In genomic region chr19:48394331-48395169, GRCh38 we compare ENCODE assay signal across 11 cellular contexts. TPM values are rescaled to one million over a fixed set of nuclear protein-coding genes. Genes with fewer than 3 reads are reported as not detected.
A peak's percentile ranks its signal among the peaks of the same experiment; 100 is the strongest.
DNase-seq lines count a peak whose midpoint lies in the region; ATAC-seq, FAIRE-seq and TF ChIP-seq lines count a peak whose summit lies in the region.
"Had no signal": no experiment of that assay in that cellular context is flagged by ENCODE, and none has a peak within 500 bp of the region (broad histone marks: within the 10 kb centered on the region; RNA-seq: fewer than 3 reads in every experiment).

No MANE protein-coding gene starts in this region.

- H3K4me3 ChIP-seq in A549 (peak overlapping the region; percentile 45), WERI-Rb-1 (ENCODE audit: low read depth, low read length) (peak overlapping the region; percentile 85), iPS DF 6.9 (ENCODE audit: low read length) (peak overlapping the region; percentile 38; the same call in 1 of the 2 replicates)

- H3K4me1 ChIP-seq in A549 (peaks cover 71% of the 10 kb centered on the region), iPS DF 6.9 (ENCODE audit: control insufficient read depth, insufficient read depth, low read length) (peaks cover 9% of the 10 kb centered on the region)

- peaks cover 47% of the 10 kb centered on the region for H3K36me3 Mint-ChIP-seq in Calu3 (ENCODE audit: insufficient read depth, unreplicated experiment)

- intact Hi-C loops in Calu3 (cut with micrococcal nuclease; ENCODE audit: unreplicated experiment), result no loop called here

- peaks cover 31% of the 10 kb centered on the region for H3K4me1 Mint-ChIP-seq in Calu3 (ENCODE audit: low read depth, unreplicated experiment)

- H3K27ac ChIP-seq in A549, result peak overlapping the region; percentile 68 to 95
- H3K27ac ChIP-seq in WERI-Rb-1, result peak overlapping the region; percentile 53
- H3K27ac ChIP-seq in iPS DF 6.9 (ENCODE audit: low read length), result no peak overlapping the region

- no peak for TF ChIP-seq CTCF in A549 (IDR thresholded peaks at IDR 0.05)
- no peak for TF ChIP-seq CTCF in Calu3 (IDR thresholded peaks at IDR 0.05; ENCODE audit: unreplicated experiment)
- TF ChIP-seq CTCF in WERI-Rb-1 (IDR thresholded peaks at IDR 0.05; ENCODE audit: low read depth, low read length), result no peak

- no peak for TF ChIP-seq RAD21 in A549 (conservative IDR thresholded peaks at IDR 0.05 in 1 of 2, IDR thresholded peaks at IDR 0.05 in 1 of 2)

- POLR2A ChIA-PET in A549 (lab: Yijun Ruan, JAX), result interaction anchor here (0.6 to 1.7 kb wide), 3 partner anchors 31 to 51 kb away, joined by 5 to 13 read pairs (median 7); partner anchors contain the start of genes SYNGR4 and TMEM143

- no TSS peak for BruUV-seq in Calu3 (replicated peaks; lab: Mats Ljungman, UMichigan)

- TF ChIP-seq POLR2A in A549 (IDR thresholded peaks at IDR 0.05; ENCODE audit: low read length), result no peak

- 21% methylated on average over 26 of the region's 38 CpGs for WGBS in A549 (ENCODE audit: missing lambda C conversion rate)
- no CpG with 5 or more reads among the region's 38 CpGs for WGBS in iPS DF 6.9 (ENCODE audit: insufficient coverage, insufficient read length)

- H3K27me3 Mint-ChIP-seq in Calu3 (ENCODE audit: unreplicated experiment), result peaks cover 80% of the 10 kb centered on the region

- ATAC-seq in A549, result peak in 1 of 2 experiments; percentile 16; a peak in 3 of 6 replicates
- no peak for ATAC-seq in GM21390 (IDR thresholded peaks at IDR 0.05; ENCODE audit: unreplicated experiment)
- no peak for ATAC-seq in HG03354 (IDR thresholded peaks at IDR 0.05; ENCODE audit: poor library complexity, severe bottlenecking, unreplicated experiment)
- no peak for ATAC-seq in GM18909 (IDR thresholded peaks at IDR 0.05; ENCODE audit: poor library complexity, unreplicated experiment)

- DNase-seq in A549 (ENCODE audit: low read depth in 1 of 2, low spot score in 1 of 2) (peak in 1 of 2 experiments; percentile 59), Calu3 (no peak), WERI-Rb-1 (no peak), iPS DF 6.9 (ENCODE audit: low read depth, low spot score) (no peak)
- no peak for DNase-seq in NK-92 treated with Interleukin-12 subunit alpha and Interleukin-12 subunit beta, amount 100 ng/mL, for 24 hours (lab: John Stamatoyannopoulos, UW)
- DNase-seq: hippocampal formation had no signal

- peak overlapping the region; percentile 19 for H3K4me3 Mint-ChIP-seq in Calu3 (ENCODE audit: low read depth, unreplicated experiment)

- no peak overlapping the region for H3K27ac Mint-ChIP-seq in Calu3 (ENCODE audit: unreplicated experiment)

- peaks cover 3% of the 10 kb centered on the region for H3K9me3 Mint-ChIP-seq in Calu3 (ENCODE audit: low read depth, unreplicated experiment)

- H3K27me3 ChIP-seq in WERI-Rb-1 (ENCODE audit: insufficient read depth, low read depth, severe bottlenecking) (no peaks in the 10 kb centered on the region), iPS DF 6.9 (ENCODE audit: control insufficient read depth, insufficient read depth, low read length) (peaks cover 12% of the 10 kb centered on the region; the same call in 1 of the 2 replicates)

- no peak for FAIRE-seq in A549 (lab: Jason Lieb, UNC)
- FAIRE-seq: G401.6 had no signal

- CTCF ChIA-PET in A549 (lab: Yijun Ruan, JAX), result interaction anchor here (0.6 to 3.5 kb wide), 12 partner anchors 12 to 214 kb away, joined by 3 to 15 read pairs (median 4); partner anchors contain the start of gene GRWD1
- CTCF ChIA-PET in Calu3 (lab: Charles Lee), result interaction anchor here (0.7 to 0.8 kb wide), 2 partner anchors 194 to 520 kb away, joined by 3 to 6 read pairs; no protein-coding TSS in a partner anchor

- TF ChIP-seq EP300 in A549 (IDR thresholded peaks at IDR 0.05), result no peak

- H3K4me2 ChIP-seq in A549, result peak overlapping the region; percentile 97

- H3K9me3 ChIP-seq in A549 (no peaks in the 10 kb centered on the region), WERI-Rb-1 (ENCODE audit: severe bottlenecking) (no peaks in the 10 kb centered on the region), iPS DF 6.9 (ENCODE audit: control insufficient read depth, insufficient read depth, low read length) (no peaks in the 10 kb centered on the region)

- peaks cover under 1% of the 10 kb centered on the region for H3K36me3 ChIP-seq in WERI-Rb-1
- H3K36me3 ChIP-seq in iPS DF 6.9 (ENCODE audit: control insufficient read depth, insufficient read depth, low read length), result no peaks in the 10 kb centered on the region

TF ChIP-seq in A549, 52 proteins besides CTCF, POLR2A, EP300 and RAD21:
- TF ChIP-seq HOXB5 (CRISPR knock-in tag; IDR thresholded peaks at IDR 0.05) (no peak), CHD4 (IDR thresholded peaks at IDR 0.05; ENCODE audit: borderline replicate concordance) (no peak), JUN (IDR thresholded peaks at IDR 0.05) (peak in 1 of 2 experiments; percentile 29; a peak in 1 of 5 replicates), PBX3 (IDR thresholded peaks at IDR 0.05) (peak; percentile 33; the same call in 1 of the 2 replicates), HOXA7 (CRISPR knock-in tag; IDR thresholded peaks at IDR 0.05) (no peak), GATA3 (IDR thresholded peaks at IDR 0.05; ENCODE audit: borderline replicate concordance) (0 out of 2 replicates have a peak, but pooled peaks have one; percentile 9), ZC3H11A (IDR thresholded peaks at IDR 0.05) (no peak), KDM5A (IDR thresholded peaks at IDR 0.05) (no peak)

RNA-seq across cellular contexts. Expression of gene GRIN2D, which starts 1.1 kb away (rescaled TPM):
- polyA plus RNA-seq in A549 (2011; rRNA removed), result 2.6 and 3.4 TPM in 2 replicates
- polyA plus RNA-seq in A549 (2012; cell fraction: cytosol; rRNA removed), result 4.9 and 6.7 TPM in 2 replicates
- polyA plus RNA-seq in A549 (2012; cell fraction: nucleus; rRNA removed), result 17.0 and 20.5 TPM in 2 replicates
- 5.8 to 6.8 TPM (median 6.3 TPM) in 3 replicates for polyA plus RNA-seq in A549 (2017; fragmentation: RNase III; extraction: RNeasy Plus Mini Kit Qiagen cat#74134 plus additional on column Dnase treatment)
- polyA minus RNA-seq in A549 (2011; rRNA and poly(A)+ RNA removed), result 5.4 and 8.1 TPM in 2 replicates
- total RNA-seq in Calu3 (2022), result 0.15 TPM in 1 of 2 replicates, not detected in the other

RNA-seq across cellular contexts. Expression of gene KDELR1, which starts 3.2 kb away (rescaled TPM):
- polyA plus RNA-seq in A549 (2011; rRNA removed), result 200 and 270 TPM in 2 replicates
- polyA plus RNA-seq in A549 (2012; cell fraction: cytosol; rRNA removed), result 203 and 269 TPM in 2 replicates
- polyA plus RNA-seq in A549 (2012; cell fraction: nucleus; rRNA removed), result 238 and 248 TPM in 2 replicates
- 280 to 318 TPM (median 302 TPM) in 3 replicates for polyA plus RNA-seq in A549 (2017; fragmentation: RNase III; extraction: RNeasy Plus Mini Kit Qiagen cat#74134 plus additional on column Dnase treatment)
- polyA minus RNA-seq in A549 (2011; rRNA and poly(A)+ RNA removed), result 222 and 240 TPM in 2 replicates
- total RNA-seq in Calu3 (2022), result 185 and 194 TPM in 2 replicates

RNA-seq across cellular contexts. Expression of gene SYNGR4, which starts 30.4 kb away (rescaled TPM):
- polyA plus RNA-seq in A549 (2011; rRNA removed) (2.3 and 2.9 TPM in 2 replicates), A549 (2017; fragmentation: RNase III; extraction: RNeasy Plus Mini Kit Qiagen cat#74134 plus additional on column Dnase treatment) (2.5 to 4.4 TPM (median 2.9 TPM) in 3 replicates)
- 4.2 and 4.7 TPM in 2 replicates for polyA plus RNA-seq in A549 (2012; cell fraction: cytosol; rRNA removed)
- polyA plus RNA-seq in A549 (2012; cell fraction: nucleus; rRNA removed), result 2.8 and 4.1 TPM in 2 replicates
- polyA minus RNA-seq in A549 (2011; rRNA and poly(A)+ RNA removed), result 4.4 and 4.7 TPM in 2 replicates
- total RNA-seq in Calu3 (2022), result not detected in 2 replicates
- total RNA-seq: posterior vena cava had no signal

RNA-seq across cellular contexts. Expression of gene TMEM143, which starts 30.8 kb away (rescaled TPM):
- polyA plus RNA-seq in A549 (2011; rRNA removed), result 7.4 and 7.6 TPM in 2 replicates
- polyA plus RNA-seq in A549 (2012; cell fraction: cytosol; rRNA removed), result 10.5 and 14.5 TPM in 2 replicates
- 33.4 and 45.5 TPM in 2 replicates for polyA plus RNA-seq in A549 (2012; cell fraction: nucleus; rRNA removed)
- 6.3 to 7.0 TPM (median 6.4 TPM) in 3 replicates for polyA plus RNA-seq in A549 (2017; fragmentation: RNase III; extraction: RNeasy Plus Mini Kit Qiagen cat#74134 plus additional on column Dnase treatment)
- 9.5 and 15.0 TPM in 2 replicates for polyA minus RNA-seq in A549 (2011; rRNA and poly(A)+ RNA removed)
- 10.4 and 14.8 TPM in 2 replicates for total RNA-seq in Calu3 (2022)

RNA-seq across cellular contexts. Expression of gene GRWD1, which starts 51.2 kb away (rescaled TPM):
- 40.0 and 48.1 TPM in 2 replicates for polyA plus RNA-seq in A549 (2011; rRNA removed)
- polyA plus RNA-seq in A549 (2012; cell fraction: cytosol; rRNA removed), result 64.4 and 73.9 TPM in 2 replicates
- 93.3 and 105 TPM in 2 replicates for polyA plus RNA-seq in A549 (2012; cell fraction: nucleus; rRNA removed)
- polyA plus RNA-seq in A549 (2017; fragmentation: RNase III; extraction: RNeasy Plus Mini Kit Qiagen cat#74134 plus additional on column Dnase treatment), result 82.1 to 87.0 TPM (median 84.2 TPM) in 3 replicates
- polyA minus RNA-seq in A549 (2011; rRNA and poly(A)+ RNA removed), result 28.1 and 30.0 TPM in 2 replicates
- 75.0 and 76.7 TPM in 2 replicates for total RNA-seq in Calu3 (2022)
